1 cellular context compared by ENCODE assay signal in the genomic region with DNA sequence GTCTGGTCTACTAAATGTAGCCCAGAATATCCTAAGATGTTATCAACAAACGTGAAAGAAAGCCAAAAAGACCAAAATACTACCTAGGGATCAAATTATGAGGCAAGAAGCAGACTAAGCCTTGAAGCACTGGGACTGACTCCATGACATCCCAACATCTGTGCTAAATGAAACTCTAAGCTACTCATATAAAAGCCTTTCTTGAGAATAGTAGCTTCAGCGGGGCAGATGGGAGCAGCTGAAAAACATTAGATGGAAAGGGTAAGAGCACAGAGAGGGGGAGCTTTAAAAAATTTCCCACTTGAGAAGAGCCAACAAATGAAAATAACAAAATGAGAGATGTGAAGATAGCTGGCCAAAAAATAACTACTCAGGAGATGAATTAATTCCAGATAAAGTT.
TF ChIP-seq lines count a peak whose summit lies in the region.

No MANE protein-coding gene starts in this region.

TF ChIP-seq in WTC11, 78 proteins besides CTCF, POLR2A, EP300 and RAD21 (continued from another document):
- TF ChIP-seq, protein P1, sequence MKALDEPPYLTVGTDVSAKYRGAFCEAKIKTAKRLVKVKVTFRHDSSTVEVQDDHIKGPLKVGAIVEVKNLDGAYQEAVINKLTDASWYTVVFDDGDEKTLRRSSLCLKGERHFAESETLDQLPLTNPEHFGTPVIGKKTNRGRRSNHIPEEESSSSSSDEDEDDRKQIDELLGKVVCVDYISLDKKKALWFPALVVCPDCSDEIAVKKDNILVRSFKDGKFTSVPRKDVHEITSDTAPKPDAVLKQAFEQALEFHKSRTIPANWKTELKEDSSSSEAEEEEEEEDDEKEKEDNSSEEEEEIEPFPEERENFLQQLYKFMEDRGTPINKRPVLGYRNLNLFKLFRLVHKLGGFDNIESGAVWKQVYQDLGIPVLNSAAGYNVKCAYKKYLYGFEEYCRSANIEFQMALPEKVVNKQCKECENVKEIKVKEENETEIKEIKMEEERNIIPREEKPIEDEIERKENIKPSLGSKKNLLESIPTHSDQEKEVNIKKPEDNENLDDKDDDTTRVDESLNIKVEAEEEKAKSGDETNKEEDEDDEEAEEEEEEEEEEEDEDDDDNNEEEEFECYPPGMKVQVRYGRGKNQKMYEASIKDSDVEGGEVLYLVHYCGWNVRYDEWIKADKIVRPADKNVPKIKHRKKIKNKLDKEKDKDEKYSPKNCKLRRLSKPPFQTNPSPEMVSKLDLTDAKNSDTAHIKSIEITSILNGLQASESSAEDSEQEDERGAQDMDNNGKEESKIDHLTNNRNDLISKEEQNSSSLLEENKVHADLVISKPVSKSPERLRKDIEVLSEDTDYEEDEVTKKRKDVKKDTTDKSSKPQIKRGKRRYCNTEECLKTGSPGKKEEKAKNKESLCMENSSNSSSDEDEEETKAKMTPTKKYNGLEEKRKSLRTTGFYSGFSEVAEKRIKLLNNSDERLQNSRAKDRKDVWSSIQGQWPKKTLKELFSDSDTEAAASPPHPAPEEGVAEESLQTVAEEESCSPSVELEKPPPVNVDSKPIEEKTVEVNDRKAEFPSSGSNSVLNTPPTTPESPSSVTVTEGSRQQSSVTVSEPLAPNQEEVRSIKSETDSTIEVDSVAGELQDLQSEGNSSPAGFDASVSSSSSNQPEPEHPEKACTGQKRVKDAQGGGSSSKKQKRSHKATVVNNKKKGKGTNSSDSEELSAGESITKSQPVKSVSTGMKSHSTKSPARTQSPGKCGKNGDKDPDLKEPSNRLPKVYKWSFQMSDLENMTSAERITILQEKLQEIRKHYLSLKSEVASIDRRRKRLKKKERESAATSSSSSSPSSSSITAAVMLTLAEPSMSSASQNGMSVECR (CRISPR knock-in tag; IDR thresholded peaks at IDR 0.05; ENCODE audit: borderline replicate concordance) = no peak
